ENCODE assay signal across 9 cellular contexts in the genomic region with DNA sequence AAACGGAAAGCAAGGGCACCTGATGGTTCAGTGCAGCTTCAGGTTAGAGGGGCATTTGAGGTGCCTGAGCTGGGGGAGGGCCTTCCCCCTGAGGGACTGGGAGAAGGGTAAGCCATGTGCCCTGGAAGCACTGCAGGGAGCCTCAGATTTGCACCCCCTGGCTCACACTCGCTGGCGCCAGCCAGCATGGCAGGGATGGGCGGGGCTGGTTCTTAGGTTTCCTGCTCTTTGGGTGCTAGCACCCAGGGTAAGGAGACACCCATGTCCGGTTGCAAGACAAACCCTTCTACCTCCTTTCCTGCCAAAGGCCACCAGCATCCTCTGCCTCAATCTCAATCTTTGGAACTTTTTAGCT. TPM values are rescaled to one million over a fixed set of nuclear protein-coding genes. Genes with fewer than 3 reads are reported as not detected.
DNase-seq lines count a peak whose midpoint lies in the region; ATAC-seq and TF ChIP-seq lines count a peak whose summit lies in the region.
"Had no signal": no experiment of that assay in that cellular context is flagged by ENCODE, and none has a peak within 500 bp of the region (broad histone marks: within the 10 kb centered on the region; RNA-seq: fewer than 3 reads in every experiment).

No MANE protein-coding gene starts in this region.

- peak overlapping the region; percentile 93 for H3K27ac ChIP-seq in CD4-positive, CD25-positive, alpha-beta regulatory T cell (ENCODE audit: insufficient read depth, low read length, poor library complexity, severe bottlenecking)
- no peak overlapping the region for H3K27ac ChIP-seq in psoas muscle
- H3K27ac ChIP-seq: parathyroid adenoma had no signal

- peaks cover 12% of the 10 kb centered on the region for H3K27me3 Mint-ChIP-seq in CD4-positive, CD25-positive, alpha-beta regulatory T cell
- no peaks in the 10 kb centered on the region for H3K27me3 Mint-ChIP-seq in natural killer cell (ENCODE audit: low read depth in 2 of 2)

- 76 to 93% (median 84%) methylated on average over 5 of the region's 5 CpGs for WGBS in psoas muscle, 3 donors

- ATAC-seq in CD4-positive, CD25-positive, alpha-beta regulatory T cell (ENCODE audit: low read depth in 2 of 2): peak; percentile 9 to 14
- peak; percentile 13 to 42 (median 20) for ATAC-seq in natural killer cell
- no peak for ATAC-seq in GM18858 (IDR thresholded peaks at IDR 0.05; ENCODE audit: unreplicated experiment)
- ATAC-seq in psoas muscle: no peak

- H3K4me1 ChIP-seq in CD4-positive, CD25-positive, alpha-beta regulatory T cell (ENCODE audit: control insufficient read depth, insufficient read depth, low read length, poor library complexity, severe bottlenecking): peaks cover 81% of the 10 kb centered on the region
- H3K4me1 ChIP-seq in psoas muscle: peaks cover 23% of the 10 kb centered on the region

- H3K27ac Mint-ChIP-seq in CD4-positive, CD25-positive, alpha-beta regulatory T cell: peak overlapping the region; percentile 98 to 99 (median 98)
- peak overlapping the region; percentile 96 to 97 for H3K27ac Mint-ChIP-seq in natural killer cell

- DNase-seq in CD4-positive, CD25-positive, alpha-beta regulatory T cell: peak; percentile 46 to 89 (median 59)
- DNase-seq in NAMALWA (ENCODE audit: low spot score) (peak; percentile 67), natural killer cell (peak; percentile 61), middle frontal gyrus (ENCODE audit: extremely low spot score, low spot score) (no peak), DMS 273 (lab: John Stamatoyannopoulos, UW; ENCODE audit: unreplicated experiment) (no peak), psoas muscle (no peak)
- peak; percentile 73 to 79 for DNase-seq in activated T-cell treated with anti-CD3 and anti-CD28 coated beads, Interleukin-2, amount 50 U/mL, for 48 hours

- no peaks in the 10 kb centered on the region for H3K9me3 ChIP-seq in CD4-positive, CD25-positive, alpha-beta regulatory T cell (ENCODE audit: control insufficient read depth in 2 of 2, low read length in 2 of 2)
- H3K9me3 ChIP-seq in psoas muscle: no peaks in the 10 kb centered on the region

- peak overlapping the region; percentile 95 to 100 (median 98) for H3K4me3 Mint-ChIP-seq in CD4-positive, CD25-positive, alpha-beta regulatory T cell
- peak overlapping the region; percentile 93 for H3K4me3 Mint-ChIP-seq in natural killer cell

- no peaks in the 10 kb centered on the region for H3K27me3 ChIP-seq in CD4-positive, CD25-positive, alpha-beta regulatory T cell (ENCODE audit: control insufficient read depth, insufficient read depth, low read length)
- peaks cover 0 to 28% (median 0%) of the 10 kb centered on the region in 3 donors for H3K27me3 ChIP-seq in psoas muscle (ENCODE audit: insufficient read depth in 3 of 3, low read length in 2 of 3)

- intact Hi-C loops in natural killer cell (cut with micrococcal nuclease) (no loop called here), psoas muscle (cut with DNase I) (no loop called here)

- peaks cover 10% of the 10 kb centered on the region for H3K36me3 ChIP-seq in CD4-positive, CD25-positive, alpha-beta regulatory T cell (ENCODE audit: control insufficient read depth, insufficient read depth, low read length)
- peaks cover 0 to 48% of the 10 kb centered on the region in 2 donors for H3K36me3 ChIP-seq in psoas muscle (ENCODE audit: insufficient read depth in 1 of 2, low read depth in 1 of 2)

- H3K9me3 Mint-ChIP-seq in CD4-positive, CD25-positive, alpha-beta regulatory T cell: peaks cover 0 to 6% (median 0%) of the 10 kb centered on the region in 7 donors
- no peaks in the 10 kb centered on the region for H3K9me3 Mint-ChIP-seq in natural killer cell

- peak overlapping the region; percentile 73 for H3K4me3 ChIP-seq in CD4-positive, CD25-positive, alpha-beta regulatory T cell (ENCODE audit: low read depth, low read length)
- H3K4me3 ChIP-seq in psoas muscle: no peak overlapping the region

- no peak for TF ChIP-seq CTCF in natural killer cell (IDR thresholded peaks at IDR 0.05)
- TF ChIP-seq CTCF in psoas muscle (IDR thresholded peaks at IDR 0.05): no peak

- H3K36me3 Mint-ChIP-seq in CD4-positive, CD25-positive, alpha-beta regulatory T cell: peaks cover 31% of the 10 kb centered on the region
- H3K36me3 Mint-ChIP-seq in natural killer cell: no peaks in the 10 kb centered on the region

- H3K4me1 Mint-ChIP-seq in CD4-positive, CD25-positive, alpha-beta regulatory T cell: peaks cover 16 to 68% (median 49%) of the 10 kb centered on the region in 4 donors
- peaks cover 63 to 67% of the 10 kb centered on the region in 2 donors for H3K4me1 Mint-ChIP-seq in natural killer cell

RNA-seq across cellular contexts. Expression of a gene that starts 2.3 kb away (rescaled TPM):
- 634 TPM for total RNA-seq in CD4-positive, CD25-positive, alpha-beta regulatory T cell
- polyA plus RNA-seq in CD4-positive, CD25-positive, alpha-beta regulatory T cell: 100 to 1,000 TPM; 408 to 478 (median 445) TPM
- total RNA-seq in natural killer cell (100 to 1,000 TPM; 513 to 546 (median 524) TPM), psoas muscle (1 to 10 TPM; 2.1 to 4.4 (median 2.8) TPM)
- polyA plus RNA-seq in psoas muscle: 1 to 10 TPM in 2 of 3 donors, under 1 TPM in 1; 0.95 to 2.7 (median 2.2) TPM

RNA-seq across cellular contexts. Expression of a gene that starts 39.4 kb away (rescaled TPM):
- 47.8 TPM for total RNA-seq in CD4-positive, CD25-positive, alpha-beta regulatory T cell
- polyA plus RNA-seq in CD4-positive, CD25-positive, alpha-beta regulatory T cell: 10 to 100 TPM; 20.0 to 31.9 (median 22.2) TPM
- 10 to 100 TPM; 72.6 to 83.1 (median 78.2) TPM for total RNA-seq in natural killer cell
- total RNA-seq in psoas muscle: 10 to 100 TPM in 1 of 4 donors, 1 to 10 TPM in 3; 6.7 to 14.9 (median 8.3) TPM
- 10 to 100 TPM in 2 of 3 donors, 1 to 10 TPM in 1; 8.8 to 14.6 (median 12.5) TPM for polyA plus RNA-seq in psoas muscle

Comparison
In these comparisons a context has a peak if more than half of its experiments do, and no peak if none do; other contexts are left out.
1. ATAC-seq: peak in CD4-positive, CD25-positive, alpha-beta regulatory T cell (2 of 2) and natural killer cell (3 of 3); none in GM18858 (single experiment) and psoas muscle (0 of 4).
2. DNase-seq: peak in CD4-positive, CD25-positive, alpha-beta regulatory T cell (3 of 3), NAMALWA (single experiment), activated T-cell treated with anti-CD3 and anti-CD28 coated beads, Interleukin-2, amount 50 U/mL, for 48 hours (2 of 2) and natural killer cell (single experiment); none in middle frontal gyrus (single experiment), DMS 273 (single experiment) and psoas muscle (0 of 2).
3. RNA of a gene that starts 2.3 kb away (total RNA-seq): 634 TPM in CD4-positive, CD25-positive, alpha-beta regulatory T cell (single experiment) and 513 to 546 TPM in natural killer cell; 2.1 to 4.4 TPM in psoas muscle; every median in the first group is over 10 times any median in the second.